ENCODE assay signal across 22 cellular contexts in genomic region chr12:32183646-32184045, GRCh38.
DNase-seq lines count a peak whose midpoint lies in the region; ATAC-seq, FAIRE-seq and TF ChIP-seq lines count a peak whose summit lies in the region.
"Had no signal": no experiment of that assay in that cellular context is flagged by ENCODE, and none has a peak within 500 bp of the region (broad histone marks: within the 10 kb centered on the region; RNA-seq: fewer than 3 reads in every experiment).

No MANE protein-coding gene starts in this region.

- H3K4me2 ChIP-seq in K562 (ENCODE audit: insufficient read depth, low read length): no peak overlapping the region

- no TSS peak for BruUV-seq in K562 (replicated peaks; lab: Mats Ljungman, UMichigan)

- H3K9me3 ChIP-seq in HUES48 (ENCODE audit: control insufficient read depth, insufficient read depth, low read length): no peaks in the 10 kb centered on the region
- H3K9me3 ChIP-seq in K562 (replicated peaks; ENCODE audit: control insufficient read depth, insufficient read depth, low read depth, low read length): no peaks in the 10 kb centered on the region
- no peaks in the 10 kb centered on the region for H3K9me3 ChIP-seq in mesodermal cell (ENCODE audit: control insufficient read depth, low read length)
- no peaks in the 10 kb centered on the region for H3K9me3 ChIP-seq in esophagus squamous epithelium
- H3K9me3 ChIP-seq: adrenal gland, Caco-2, gastroesophageal sphincter had no signal

- DNase-seq in Daoy (ENCODE audit: low read depth) (peak; percentile 36), K562 (ENCODE audit: extremely low read depth in 1 of 4, low spot score in 3 of 4) (peak in 1 of 4 experiments; percentile 6), foreskin keratinocyte (no peak), esophagus squamous epithelium (lab: John Stamatoyannopoulos, UW) (no peak), GM12891 (ENCODE audit: insufficient read length, low spot score) (no peak)
- DNase-seq: activated CD4-positive, alpha-beta T cell treated with anti-CD3 and anti-CD28 coated beads, Interleukin-2, amount 50 U/mL, for 1 hour; activated CD8-positive, alpha-beta memory T cell treated with anti-CD3 and anti-CD28 coated beads, Interleukin-2, amount 50 U/mL, for 4 hours; activated effector memory CD4-positive, alpha-beta T cell treated with anti-CD3 and anti-CD28 coated beads, Interleukin-2, amount 50 U/mL, for 16 hours; adrenal gland; erythroblast; H7; NCI-H187 treated with DMSO at 0.1 percent for 48 hours; NCI-H446 treated with DMSO at 0.1 percent for 48 hours; nucleus accumbens; retina had no signal

- H3K9ac ChIP-seq in HUES48 (ENCODE audit: low read depth, low read length): no peak overlapping the region
- no peak overlapping the region for H3K9ac ChIP-seq in K562 (ENCODE audit: insufficient read depth in 1 of 2, low read depth in 2 of 2, low read length in 2 of 2)

- H3K27me3 ChIP-seq in HUES48 (ENCODE audit: control insufficient read depth, insufficient read depth, low read length) (no peaks in the 10 kb centered on the region), K562 (ENCODE audit: control insufficient read depth in 2 of 2, insufficient read depth in 2 of 2, low read length in 2 of 2) (no peaks in the 10 kb centered on the region), foreskin keratinocyte (no peaks in the 10 kb centered on the region), esophagus squamous epithelium (no peaks in the 10 kb centered on the region)
- H3K27me3 ChIP-seq: adrenal gland, gastroesophageal sphincter had no signal

- TF ChIP-seq POLR2A in K562 (conservative IDR thresholded peaks at IDR 0.05): no peak
- no peak for TF ChIP-seq POLR2A in esophagus squamous epithelium (IDR thresholded peaks at IDR 0.05)
- TF ChIP-seq POLR2A in GM12891 (IDR thresholded peaks at IDR 0.05; ENCODE audit: low read depth, low read length): no peak

- TF ChIP-seq EP300 in K562 (IDR thresholded peaks at IDR 0.05; ENCODE audit: low read length): no peak

- POLR2A ChIA-PET in K562 (lab: Yijun Ruan, JAX): interaction anchor here (1.0 kb wide), 2 partner anchors 16 to 102 kb away, joined by 3 read pairs; no protein-coding TSS in a partner anchor

- WGBS in K562 (ENCODE audit: insufficient coverage, low coverage, missing lambda C conversion rate): 50% methylated on average over 1 of the region's 1 CpG
- WGBS in mesodermal cell (ENCODE audit: insufficient coverage in 2 of 2), 2 experiments: 100% methylated on average over 1 of the region's 1 CpG
- WGBS in esophagus squamous epithelium, 2 donors: 88 to 100% methylated on average over 1 of the region's 1 CpG

- ATAC-seq in K562 (no peak), foreskin keratinocyte (no peak)
- ATAC-seq: gastroesophageal sphincter, left lobe of liver had no signal

- in situ Hi-C loops in K562 (cut with MboI): no loop called here

- H2AFZ ChIP-seq in K562 (ENCODE audit: low read depth, low read length): no peak overlapping the region

- TF ChIP-seq RAD21 in K562 (CRISPR knock-in tag; conservative IDR thresholded peaks at IDR 0.05 in 1 of 2, IDR thresholded peaks at IDR 0.05 in 1 of 2): no peak

- no peaks in the 10 kb centered on the region for H4K20me1 ChIP-seq in K562 (replicated peaks; ENCODE audit: control insufficient read depth, insufficient read depth, low read length)

- TF ChIP-seq CTCF in K562 (IDR thresholded peaks at IDR 0.05 in 2 of 3, conservative IDR thresholded peaks at IDR 0.05 in 1 of 3; ENCODE audit: insufficient read depth in 2 of 3, low read depth in 1 of 3, low read length in 3 of 3) (no peak), foreskin keratinocyte (conservative IDR thresholded peaks at IDR 0.05) (no peak), esophagus squamous epithelium (IDR thresholded peaks at IDR 0.05) (no peak)

- peaks cover 19% of the 10 kb centered on the region for H3K4me1 ChIP-seq in HUES48 (ENCODE audit: control insufficient read depth, insufficient read depth, low read length)
- no peaks in the 10 kb centered on the region for H3K4me1 ChIP-seq in K562 (replicated peaks in 1 of 2; ENCODE audit: control insufficient read depth in 2 of 2, insufficient read depth in 2 of 2, low read length in 2 of 2)
- peaks cover 7% of the 10 kb centered on the region for H3K4me1 ChIP-seq in mesodermal cell (ENCODE audit: control insufficient read depth, insufficient read depth, low read length, poor library complexity, severe bottlenecking)
- H3K4me1 ChIP-seq in foreskin keratinocyte: no peaks in the 10 kb centered on the region
- H3K4me1 ChIP-seq in esophagus squamous epithelium: peaks cover 0 to 8% (median 0%) of the 10 kb centered on the region in 3 donors
- H3K4me1 ChIP-seq: adrenal gland, gastroesophageal sphincter had no signal

- H3K9me1 ChIP-seq in K562 (ENCODE audit: control insufficient read depth, insufficient read depth, low read length): no peaks in the 10 kb centered on the region

- intact Hi-C loops in K562 (cut with micrococcal nuclease): no loop called here
- intact Hi-C loops in esophagus squamous epithelium (cut with DNase I): no loop called here

- H3K27ac ChIP-seq in HUES48 (ENCODE audit: low read depth, low read length) (peak overlapping the region; percentile 44), K562 (ENCODE audit: extremely low read depth, low read depth, low read length) (no peak overlapping the region), mesodermal cell (ENCODE audit: low read depth, low read length, severe bottlenecking) (peak overlapping the region; percentile 30), foreskin keratinocyte (no peak overlapping the region), esophagus squamous epithelium (no peak overlapping the region)
- H3K27ac ChIP-seq: adrenal gland, gastroesophageal sphincter had no signal

- H3K36me3 ChIP-seq in HUES48 (ENCODE audit: control insufficient read depth, insufficient read depth, low read length) (peaks cover 22% of the 10 kb centered on the region), K562 (ENCODE audit: control insufficient read depth, insufficient read depth, low read length) (no peaks in the 10 kb centered on the region), mesodermal cell (ENCODE audit: control insufficient read depth, insufficient read depth, low read length) (peaks cover 6% of the 10 kb centered on the region), esophagus squamous epithelium (no peaks in the 10 kb centered on the region)
- H3K36me3 ChIP-seq: adrenal gland had no signal

- no peaks in the 10 kb centered on the region for H3K79me2 ChIP-seq in K562 (ENCODE audit: control insufficient read depth, insufficient read depth, low read length)

- CTCF ChIA-PET in K562 (lab: Yijun Ruan, JAX; ENCODE audit: low intra/inter-chr PET ratio): no interaction called here

- no peak for FAIRE-seq in K562 (lab: Jason Lieb, UNC)
- FAIRE-seq in GM12891 (lab: Jason Lieb, UNC): no peak
- FAIRE-seq: G401.6, TTC549 had no signal

- H3K4me3 ChIP-seq in HUES48 (ENCODE audit: low read depth, low read length) (no peak overlapping the region), K562 (no peak overlapping the region), mesodermal cell (ENCODE audit: extremely low read depth, insufficient read depth, low read length, poor library complexity, severe bottlenecking) (no peak overlapping the region), esophagus squamous epithelium (no peak overlapping the region)
- H3K4me3 ChIP-seq: adrenal gland, gastroesophageal sphincter had no signal

TF ChIP-seq in K562, 482 proteins besides CTCF, POLR2A, EP300 and RAD21:
- TF ChIP-seq RFX1 (IDR thresholded peaks at IDR 0.05): 0 out of 2 replicates have a peak, but pooled peaks have one; percentile 5
- TF ChIP-seq FOSL1 (tag; conservative IDR thresholded peaks at IDR 0.05): peak; percentile 64
- TF ChIP-seq SOX6 (IDR thresholded peaks at IDR 0.05): peak; percentile 37; the same call in 1 of the 2 replicates
- TF ChIP-seq ZNF253 (CRISPR knock-in tag; conservative IDR thresholded peaks at IDR 0.05): no peak
- TF ChIP-seq BDP1 (IDR thresholded peaks at IDR 0.05; ENCODE audit: insufficient read depth, insufficient read length): no peak
- peak; percentile 93 for TF ChIP-seq FOXJ2 (tag; IDR thresholded peaks at IDR 0.05)
- TF ChIP-seq SRF (CRISPR knock-in tag; IDR thresholded peaks at IDR 0.05): peak in 1 of 2 experiments; percentile 88; a peak in 3 of 4 replicates

TF ChIP-seq in GM12891, 5 proteins besides CTCF, POLR2A, EP300 and RAD21:
- TF ChIP-seq POLR2AphosphoS5 (IDR thresholded peaks at IDR 0.05; ENCODE audit: low read depth, low read length) (no peak), PAX5 (IDR thresholded peaks at IDR 0.05; ENCODE audit: insufficient read depth, low read length, severe bottlenecking) (no peak), POU2F2 (IDR thresholded peaks at IDR 0.05; ENCODE audit: low read depth, low read length) (no peak), TAF1 (IDR thresholded peaks at IDR 0.05; ENCODE audit: low read depth, low read length) (no peak), SPI1 (IDR thresholded peaks at IDR 0.05; ENCODE audit: low read depth, low read length) (no peak)

Comparison
In these comparisons a context has a peak if more than half of its experiments do, and no peak if none do; other contexts are left out.
1. H3K27ac ChIP-seq: peak in HUES48 (single experiment) and mesodermal cell (single experiment); none in K562 (single experiment), foreskin keratinocyte (single experiment) and esophagus squamous epithelium (0 of 4).